Comparison of ENCODE assay signal across 18 cellular contexts in genomic region chr1:220003585-220004299, GRCh38. TPM values are rescaled to one million over a fixed set of nuclear protein-coding genes. Genes with fewer than 3 reads are reported as not detected.
DNase-seq lines count a peak whose midpoint lies in the region; ATAC-seq, FAIRE-seq and TF ChIP-seq lines count a peak whose summit lies in the region.
"Had no signal": no experiment of that assay in that cellular context is flagged by ENCODE, and none has a peak within 500 bp of the region (broad histone marks: within the 10 kb centered on the region; RNA-seq: fewer than 3 reads in every experiment).

No MANE protein-coding gene starts in this region.

- peak; percentile 39 for FAIRE-seq in A549 (lab: Jason Lieb, UNC)
- FAIRE-seq: A204.1 had no signal

- H3K27me3 Mint-ChIP-seq in activated CD4-positive, alpha-beta T cell treated with anti-CD3 and anti-CD28 coated beads, Interleukin-2, amount 10 ng/mL, durations not matched to agents 7 days and 5 days = no peaks in the 10 kb centered on the region
- no peaks in the 10 kb centered on the region for H3K27me3 Mint-ChIP-seq in CD4-positive, alpha-beta T cell

- H3K4me1 ChIP-seq in A549 = 0 out of 3 replicates have a peak, but pooled peaks cover 5% of the 10 kb centered on the region
- H3K4me1 ChIP-seq in heart right ventricle = no peaks in the 10 kb centered on the region
- H3K4me1 ChIP-seq: BE2C, Peyer's patch had no signal

- POLR2A ChIA-PET in activated CD4-positive, alpha-beta T cell treated with anti-CD3 and anti-CD28 coated beads, Interleukin-2, amount 10 ng/mL, durations not matched to agents 7 days and 5 days (lab: Charles Lee) = no interaction called here
- POLR2A ChIA-PET in A549 (lab: Yijun Ruan, JAX) = no interaction called here
- POLR2A ChIA-PET in CD4-positive, alpha-beta T cell (lab: Charles Lee) = no interaction called here

- peaks cover 38% of the 10 kb centered on the region for H3K36me3 Mint-ChIP-seq in activated CD4-positive, alpha-beta T cell treated with anti-CD3 and anti-CD28 coated beads, Interleukin-2, amount 10 ng/mL, durations not matched to agents 7 days and 5 days (ENCODE audit: low read depth)
- H3K36me3 Mint-ChIP-seq in CD4-positive, alpha-beta T cell (ENCODE audit: low read depth) = peaks cover 82% of the 10 kb centered on the region

- no peak for TF ChIP-seq RAD21 in A549 (conservative IDR thresholded peaks at IDR 0.05 in 1 of 2, IDR thresholded peaks at IDR 0.05 in 1 of 2)

- CTCF ChIA-PET in activated CD4-positive, alpha-beta T cell treated with anti-CD3 and anti-CD28 coated beads, Interleukin-2, amount 10 ng/mL, durations not matched to agents 7 days and 5 days (lab: Charles Lee) = interaction anchor here (1.3 to 1.4 kb wide), 2 partner anchors 9 to 13 kb away, joined by 3 to 4 read pairs; no protein-coding TSS in a partner anchor
- CTCF ChIA-PET in A549 (lab: Yijun Ruan, JAX) = interaction anchor here (1.0 kb wide), 1 partner anchor 9 kb away, joined by 7 read pairs; no protein-coding TSS in a partner anchor
- CTCF ChIA-PET in CD4-positive, alpha-beta T cell (lab: Charles Lee) = interaction anchor here (1.0 kb wide), 1 partner anchor 28 kb away, joined by 3 read pairs; no protein-coding TSS in a partner anchor

- WGBS in A549 (ENCODE audit: missing lambda C conversion rate) = 97% methylated on average over 6 of the region's 6 CpGs
- 97% methylated on average over 6 of the region's 6 CpGs for WGBS in heart right ventricle, 2 donors

- TF ChIP-seq EP300 in A549 (IDR thresholded peaks at IDR 0.05) = no peak

- H3K27ac ChIP-seq in A549 (no peak overlapping the region), heart right ventricle (no peak overlapping the region)
- H3K27ac ChIP-seq in CD4-positive, alpha-beta T cell (ENCODE audit: low read depth, low read length) = no peak overlapping the region
- H3K27ac ChIP-seq: Peyer's patch had no signal

- no peak for TF ChIP-seq POLR2A in A549 (IDR thresholded peaks at IDR 0.05; ENCODE audit: low read length)

- H3K9me3 Mint-ChIP-seq in activated CD4-positive, alpha-beta T cell treated with anti-CD3 and anti-CD28 coated beads, Interleukin-2, amount 10 ng/mL, durations not matched to agents 7 days and 5 days = no peaks in the 10 kb centered on the region
- H3K9me3 Mint-ChIP-seq in CD4-positive, alpha-beta T cell = no peaks in the 10 kb centered on the region

- H3K4me2 ChIP-seq in A549 = no peak overlapping the region

- peaks cover 22% of the 10 kb centered on the region for H3K4me1 Mint-ChIP-seq in activated CD4-positive, alpha-beta T cell treated with anti-CD3 and anti-CD28 coated beads, Interleukin-2, amount 10 ng/mL, durations not matched to agents 7 days and 5 days
- no peaks in the 10 kb centered on the region for H3K4me1 Mint-ChIP-seq in CD4-positive, alpha-beta T cell (ENCODE audit: low read depth)

- no peak overlapping the region for H3K4me3 Mint-ChIP-seq in activated CD4-positive, alpha-beta T cell treated with anti-CD3 and anti-CD28 coated beads, Interleukin-2, amount 10 ng/mL, durations not matched to agents 7 days and 5 days
- H3K4me3 Mint-ChIP-seq in CD4-positive, alpha-beta T cell = no peak overlapping the region

- no peaks in the 10 kb centered on the region for H3K27me3 ChIP-seq in heart right ventricle
- no peaks in the 10 kb centered on the region for H3K27me3 ChIP-seq in CD4-positive, alpha-beta T cell (ENCODE audit: control insufficient read depth, insufficient read depth, low read length)
- H3K27me3 ChIP-seq: BE2C, MG63, Peyer's patch had no signal

- H3K36me3 ChIP-seq in heart right ventricle = peaks cover 0 to 100% (median 60%) of the 10 kb centered on the region in 9 donors

- intact Hi-C loops in heart right ventricle (cut with DNase I) = no loop called here
- intact Hi-C loops in CD4-positive, alpha-beta T cell (cut with DNase I, micrococcal nuclease) = no loop called here

- H3K9me3 ChIP-seq in A549 = no peaks in the 10 kb centered on the region
- no peaks in the 10 kb centered on the region for H3K9me3 ChIP-seq in heart right ventricle
- no peaks in the 10 kb centered on the region for H3K9me3 ChIP-seq in CD4-positive, alpha-beta T cell (ENCODE audit: control insufficient read depth, low read length)
- H3K9me3 ChIP-seq: BE2C, MG63, Peyer's patch had no signal

- H3K4me3 ChIP-seq in A549 (no peak overlapping the region), heart right ventricle (no peak overlapping the region)
- H3K4me3 ChIP-seq: MG63, Peyer's patch had no signal

- H3K27ac Mint-ChIP-seq in activated CD4-positive, alpha-beta T cell treated with anti-CD3 and anti-CD28 coated beads, Interleukin-2, amount 10 ng/mL, durations not matched to agents 7 days and 5 days = peak overlapping the region; percentile 46
- no peak overlapping the region for H3K27ac Mint-ChIP-seq in CD4-positive, alpha-beta T cell

- ATAC-seq in A549 (no peak), heart right ventricle (no peak)
- no peak for ATAC-seq in CD4-positive, alpha-beta T cell (ENCODE audit: poor library complexity)

- no peak for TF ChIP-seq CTCF in A549 (IDR thresholded peaks at IDR 0.05)
- TF ChIP-seq CTCF in heart right ventricle (IDR thresholded peaks at IDR 0.05) = no peak
- TF ChIP-seq CTCF in CD4-positive, alpha-beta T cell (IDR thresholded peaks at IDR 0.05) = no peak

- in situ Hi-C loops in SK-MEL-5 (cut with HindIII; ENCODE audit: low pct_unique_long_range_greater_than_20kb, low sequenced_read_pairs) = no loop called here

- no peak for DNase-seq in activated CD4-positive, alpha-beta T cell treated with anti-CD3 and anti-CD28 coated beads, Interleukin-2, amount 10 ng/mL, durations not matched to agents 7 days and 5 days
- no peak for DNase-seq in activated CD4-positive, alpha-beta T cell treated with anti-CD3 and anti-CD28 coated beads for 1 hour
- DNase-seq in A549 (ENCODE audit: low read depth in 1 of 2, low spot score in 1 of 2) (no peak), SK-MEL-5 (ENCODE audit: low read depth, low spot score) (peak; percentile 30), foreskin melanocyte (peak; percentile 3), heart right ventricle (no peak)
- no peak for DNase-seq in CD4-positive, alpha-beta T cell
- DNase-seq: BE2C, DMS 273 treated with DMSO at 0.1 percent for 48 hours, DMS79 treated with DMSO at 0.1 percent for 48 hours, MG63, NCI-H1048, NCI-H1417 treated with DMSO at 0.1 percent for 48 hours, NCI-H187, NCI-H446, NCI-H526, Peyer's patch had no signal

TF ChIP-seq in A549, 52 proteins besides CTCF, POLR2A, EP300 and RAD21:
- TF ChIP-seq FOSL2 (IDR thresholded peaks at IDR 0.05) (no peak), FOSL2 (CRISPR knock-in tag; IDR thresholded peaks at IDR 0.05) (no peak), HOXB13 (CRISPR knock-in tag; IDR thresholded peaks at IDR 0.05; ENCODE audit: low read depth) (no peak), MAX (IDR thresholded peaks at IDR 0.05) (no peak), MYC (IDR thresholded peaks at IDR 0.05; ENCODE audit: borderline replicate concordance, low read length) (no peak)

RNA-seq across cellular contexts. Expression of gene EPRS1, which starts 42.6 kb away (rescaled TPM):
- total RNA-seq in activated CD4-positive, alpha-beta T cell treated with anti-CD3 and anti-CD28 coated beads, Interleukin-2, amount 10 ng/mL, durations not matched to agents 7 days and 5 days = 100 to 1,000 TPM; 112 to 135 TPM
- polyA plus RNA-seq in A549 (2011; rRNA removed) (113 and 167 TPM in 2 replicates), A549 (2017; fragmentation: RNase III; extraction: RNeasy Plus Mini Kit Qiagen cat#74134 plus additional on column Dnase treatment) (69.4 to 82.9 TPM (median 72.7 TPM) in 3 replicates), heart right ventricle (10 to 100 TPM; 40.5 to 42.4 TPM)
- polyA plus RNA-seq in A549 (2012; cell fraction: cytosol; rRNA removed) = 22.8 and 23.2 TPM in 2 replicates
- 23.8 and 27.2 TPM in 2 replicates for polyA plus RNA-seq in A549 (2012; cell fraction: nucleus; rRNA removed)
- 122 and 127 TPM in 2 replicates for polyA minus RNA-seq in A549 (2011; rRNA and poly(A)+ RNA removed)
- total RNA-seq in SK-MEL-5 (2014; rRNA removed; shearing (Covaris generic)) = 145 and 153 TPM in 2 replicates
- polyA plus RNA-seq in SK-MEL-5 (2015; cell fraction: cytosol; rRNA removed) = 83.7 and 125 TPM in 2 replicates
- 79.6 and 87.1 TPM in 2 replicates for polyA plus RNA-seq in SK-MEL-5 (2015; cell fraction: nucleus; rRNA removed)
- 10 to 100 TPM; 66.0 to 96.7 (median 73.3) TPM for total RNA-seq in heart right ventricle
- 10 to 100 TPM; 37.4 to 39.6 TPM for total RNA-seq in CD4-positive, alpha-beta T cell

Comparison
In these comparisons a context has a peak if more than half of its experiments do, and no peak if none do; other contexts are left out.
1. DNase-seq: peak in SK-MEL-5 (single experiment) and foreskin melanocyte (single experiment); none in activated CD4-positive, alpha-beta T cell treated with anti-CD3 and anti-CD28 coated beads, Interleukin-2, amount 10 ng/mL, durations not matched to agents 7 days and 5 days (single experiment), activated CD4-positive, alpha-beta T cell treated with anti-CD3 and anti-CD28 coated beads for 1 hour (single experiment), A549 (0 of 2), heart right ventricle (0 of 2) and CD4-positive, alpha-beta T cell (0 of 10).